ENCODE assay signal across 9 cellular contexts in genomic region chr14:20970647-20970982, GRCh38. TPM values are rescaled to one million over a fixed set of nuclear protein-coding genes. Genes with fewer than 3 reads are reported as not detected.
DNase-seq lines count a peak whose midpoint lies in the region; ATAC-seq, FAIRE-seq and TF ChIP-seq lines count a peak whose summit lies in the region.
"Had no signal": no experiment of that assay in that cellular context is flagged by ENCODE, and none has a peak within 500 bp of the region (broad histone marks: within the 10 kb centered on the region; RNA-seq: fewer than 3 reads in every experiment).

No MANE protein-coding gene starts in this region.

- CTCF ChIA-PET in HCT116 (lab: Charles Lee), result interaction anchor here (0.7 to 3.4 kb wide), 32 partner anchors 9 to 525 kb away, joined by 3 to 53 read pairs (median 4); partner anchors contain the start of genes ARHGEF40 and SLC39A2

- H3K9me3 Mint-ChIP-seq in activated T-helper 17 cell treated with anti-CD3 and anti-CD28 coated beads, Interleukin-2, amount 50 U/mL, for 72 hours, result no peaks in the 10 kb centered on the region

- TF ChIP-seq RAD21 in HCT116 (IDR thresholded peaks at IDR 0.05; ENCODE audit: low read depth), result no peak

- H3K4me2 ChIP-seq in HCT116 (ENCODE audit: low read length) (peak overlapping the region; percentile 89), keratinocyte (ENCODE audit: control insufficient read depth, extremely low read depth, insufficient read depth, low read depth, low read length) (peak overlapping the region; percentile 94)

- H3K9me1 ChIP-seq in keratinocyte (ENCODE audit: control insufficient read depth, extremely low read depth, insufficient read depth, low read length), result no peaks in the 10 kb centered on the region

- no TSS peak for BruUV-seq in HCT116 (replicated peaks; lab: Mats Ljungman, UMichigan)

- intact Hi-C loops in HCT116 (cut with micrococcal nuclease), result loop anchor here (2.0 to 10.0 kb wide), 3 partner anchors 114 to 356 kb away; no protein-coding TSS in a partner anchor
- intact Hi-C loops in thyroid gland (cut with DNase I), result no loop called here

- peaks cover 9% of the 10 kb centered on the region for H3K4me1 Mint-ChIP-seq in activated T-helper 17 cell treated with anti-CD3 and anti-CD28 coated beads, Interleukin-2, amount 50 U/mL, for 72 hours

- H3K36me3 ChIP-seq in BE2C, result no peaks in the 10 kb centered on the region
- no peaks in the 10 kb centered on the region for H3K36me3 ChIP-seq in HCT116 (ENCODE audit: control insufficient read depth in 1 of 2, insufficient read depth in 2 of 2, low read length in 2 of 2)
- no peaks in the 10 kb centered on the region for H3K36me3 ChIP-seq in keratinocyte (ENCODE audit: control insufficient read depth in 2 of 2, extremely low read depth in 1 of 2, insufficient read depth in 2 of 2, low read length in 2 of 2)
- no peaks in the 10 kb centered on the region for H3K36me3 ChIP-seq in thyroid gland

- TF ChIP-seq CTCF in BE2C (IDR thresholded peaks at IDR 0.05; ENCODE audit: low read depth, low read length), result no peak
- no peak for TF ChIP-seq CTCF in HCT116 (IDR thresholded peaks at IDR 0.05 in 2 of 3, conservative IDR thresholded peaks at IDR 0.05 in 1 of 3; ENCODE audit: borderline replicate concordance in 1 of 3, insufficient read depth in 1 of 3, low read depth in 2 of 3, low read length in 2 of 3)
- no peak for TF ChIP-seq CTCF in keratinocyte (optimal IDR thresholded peaks at IDR 0.05 in 1 of 3, IDR thresholded peaks at IDR 0.05 in 1 of 3, conservative IDR thresholded peaks at IDR 0.05 in 1 of 3; ENCODE audit: extremely low read depth in 1 of 3, insufficient read depth in 2 of 3, low read length in 3 of 3)
- TF ChIP-seq CTCF in thyroid gland (IDR thresholded peaks at IDR 0.05), result no peak

- H3K79me2 ChIP-seq in HCT116 (ENCODE audit: insufficient read depth, low read length), result no peaks in the 10 kb centered on the region
- no peaks in the 10 kb centered on the region for H3K79me2 ChIP-seq in keratinocyte (ENCODE audit: control insufficient read depth, insufficient read depth, low read length)

- peaks cover 22% of the 10 kb centered on the region for H3K27me3 ChIP-seq in BE2C
- H3K27me3 ChIP-seq in HCT116 (ENCODE audit: insufficient read depth, low read length), result no peaks in the 10 kb centered on the region
- peaks cover 3% of the 10 kb centered on the region for H3K27me3 ChIP-seq in keratinocyte (ENCODE audit: control insufficient read depth, extremely low read depth, insufficient read depth, low read length)
- no peaks in the 10 kb centered on the region for H3K27me3 ChIP-seq in thyroid gland

- peaks cover 18% of the 10 kb centered on the region for H3K27me3 Mint-ChIP-seq in activated T-helper 17 cell treated with anti-CD3 and anti-CD28 coated beads, Interleukin-2, amount 50 U/mL, for 72 hours

- H3K4me3 Mint-ChIP-seq in activated T-helper 17 cell treated with anti-CD3 and anti-CD28 coated beads, Interleukin-2, amount 50 U/mL, for 72 hours, result peak overlapping the region; percentile 91

- DNase-seq in BE2C (no peak), HCT116 (ENCODE audit: low read depth, low spot score) (no peak), keratinocyte (ENCODE audit: low read depth, low spot score) (no peak), thyroid gland (no peak), NCI-H2029 treated with DMSO at 0.1 percent for 48 hours (lab: John Stamatoyannopoulos, UW) (no peak)

- RAD21 ChIA-PET in HCT116 (lab: Charles Lee; ENCODE audit: low non-redundant PET in 1 of 2, low total read pairs in 2 of 2, uncharacterized antibody in 2 of 2, unreplicated experiment in 2 of 2), result interaction anchor here (1.2 to 1.7 kb wide), 2 partner anchors 44 to 113 kb away, joined by 3 to 5 read pairs; no protein-coding TSS in a partner anchor

- H3K9me3 ChIP-seq in BE2C, result no peaks in the 10 kb centered on the region
- H3K9me3 ChIP-seq in HCT116 (ENCODE audit: control insufficient read depth in 1 of 2, insufficient read depth in 1 of 2, low read depth in 1 of 2, low read length in 2 of 2), result no peaks in the 10 kb centered on the region
- H3K9me3 ChIP-seq in keratinocyte (ENCODE audit: control insufficient read depth, low read depth, low read length), result no peaks in the 10 kb centered on the region
- no peaks in the 10 kb centered on the region for H3K9me3 ChIP-seq in thyroid gland

- no peak overlapping the region for H3K27ac ChIP-seq in HCT116 (ENCODE audit: low read depth, low read length)
- H3K27ac ChIP-seq in keratinocyte (ENCODE audit: control insufficient read depth, insufficient read depth, low read length), result no peak overlapping the region
- H3K27ac ChIP-seq in thyroid gland, result peak overlapping the region in 1 of 3 donors; percentile 32

- ATAC-seq in HCT116, result peak; percentile 15
- ATAC-seq in activated T-helper 17 cell treated with anti-CD3 and anti-CD28 coated beads, Interleukin-2, amount 50 U/mL, for 72 hours (replicated peaks), result peak; percentile 16
- no peak for ATAC-seq in HG03460 (IDR thresholded peaks at IDR 0.05; ENCODE audit: unreplicated experiment)
- no peak for ATAC-seq in HG03571 (IDR thresholded peaks at IDR 0.05; ENCODE audit: unreplicated experiment)

- 25 to 36% methylated on average over 10 of the region's 10 CpGs for WGBS in thyroid gland, 2 donors

- peak overlapping the region; percentile 91 for H3K4me3 ChIP-seq in BE2C (ENCODE audit: low read depth, low read length)
- peak overlapping the region; percentile 61 to 63 for H3K4me3 ChIP-seq in HCT116 (replicated peaks in 1 of 2; ENCODE audit: low read depth in 1 of 2, low read length in 2 of 2)
- H3K4me3 ChIP-seq in keratinocyte (ENCODE audit: control insufficient read depth in 2 of 3, extremely low read depth in 1 of 3, insufficient read depth in 2 of 3, low read depth in 1 of 3, low read length in 3 of 3), result peak overlapping the region; percentile 48 to 80 (median 74)
- peak overlapping the region in 2 of 3 donors; percentile 14 to 35 for H3K4me3 ChIP-seq in thyroid gland (replicated peaks in 1 of 3)

- H3K9me2 ChIP-seq in HCT116 (ENCODE audit: insufficient read depth), result no peaks in the 10 kb centered on the region

- no peaks in the 10 kb centered on the region for H4K20me1 ChIP-seq in HCT116 (ENCODE audit: insufficient read depth)
- no peaks in the 10 kb centered on the region for H4K20me1 ChIP-seq in keratinocyte (ENCODE audit: control insufficient read depth, extremely low read depth, insufficient read depth, low read length)

- H3K27ac Mint-ChIP-seq in activated T-helper 17 cell treated with anti-CD3 and anti-CD28 coated beads, Interleukin-2, amount 50 U/mL, for 72 hours, result peak overlapping the region; percentile 59

- H3K4me1 ChIP-seq in BE2C (no peaks in the 10 kb centered on the region), HCT116 (ENCODE audit: control insufficient read depth in 1 of 2, insufficient read depth in 2 of 2, low read length in 2 of 2) (peaks cover 10 to 29% of the 10 kb centered on the region in 2 experiments), keratinocyte (ENCODE audit: control insufficient read depth, extremely low read depth, insufficient read depth, low read length) (peaks cover 18% of the 10 kb centered on the region), thyroid gland (peaks cover 0 to 4% of the 10 kb centered on the region in 2 donors)

- POLR2A ChIA-PET in HCT116 (lab: Charles Lee), result interaction anchor here (1.3 to 1.9 kb wide), 3 partner anchors 9 to 313 kb away, joined by 3 to 9 read pairs (median 4); partner anchors contain the start of gene SLC39A2

- TF ChIP-seq POLR2A in HCT116 (IDR thresholded peaks at IDR 0.05; ENCODE audit: borderline replicate concordance, extremely low read depth, insufficient read depth, insufficient read length) (no peak), thyroid gland (IDR thresholded peaks at IDR 0.05) (no peak)

- no peak for FAIRE-seq in keratinocyte (lab: Jason Lieb, UNC)

- no peak overlapping the region for H2AFZ ChIP-seq in HCT116 (ENCODE audit: low read depth, low read length, poor library complexity, severe bottlenecking)
- peak overlapping the region; percentile 98 for H2AFZ ChIP-seq in keratinocyte (ENCODE audit: control insufficient read depth, low read length)

- H3K9ac ChIP-seq in HCT116 (ENCODE audit: low read length), result 0 out of 2 replicates have a peak overlapping the region, but pooled peaks have one; percentile 59
- peak overlapping the region; percentile 75 for H3K9ac ChIP-seq in keratinocyte (ENCODE audit: control insufficient read depth, extremely low read depth, insufficient read depth, low read length)

- dilution Hi-C loops in keratinocyte (cut with MboI; ENCODE audit: extremely low pct_ligation_motif_present, low sequenced_read_pairs), result no loop called here

- no peaks in the 10 kb centered on the region for H3K36me3 Mint-ChIP-seq in activated T-helper 17 cell treated with anti-CD3 and anti-CD28 coated beads, Interleukin-2, amount 50 U/mL, for 72 hours (ENCODE audit: low read depth)

RNA-seq across cellular contexts. Expression of gene RNASE2, which starts 15.3 kb away (rescaled TPM):
- polyA plus RNA-seq in BE2C (2012; ENCODE audit: insufficient read depth, insufficient read length, low read depth), result not detected
- total RNA-seq in HCT116 (2021; ENCODE audit: unreplicated experiment) (not detected), thyroid gland (not detected)
- polyA plus RNA-seq in HCT116 (2012), result not detected in 2 replicates
- total RNA-seq in activated T-helper 17 cell treated with anti-CD3 and anti-CD28 coated beads, Interleukin-2, amount 50 U/mL, for 72 hours, result not detected
- polyA plus RNA-seq in keratinocyte, result not detected in 3 replicates
- polyA plus RNA-seq in keratinocyte (2011; ENCODE audit: low read depth), result not detected
- not detected in 2 replicates for polyA plus RNA-seq in keratinocyte (2011; cell fraction: cytosol; rRNA removed)
- polyA plus RNA-seq in keratinocyte (2011; cell fraction: nucleus; rRNA removed), result not detected in 2 replicates
- 0.32 TPM in 1 of 2 replicates, not detected in the other for polyA plus RNA-seq in keratinocyte (2012; ENCODE audit: low replicate concordance)
- not detected in 3 replicates for polyA minus RNA-seq in keratinocyte
- not detected for polyA minus RNA-seq in keratinocyte (2011; cell fraction: cytosol; rRNA and poly(A)+ RNA removed)
- polyA minus RNA-seq in keratinocyte (2011; cell fraction: nucleus; rRNA and poly(A)+ RNA removed), result not detected in 2 replicates
- total RNA-seq: glomerular endothelial cell had no signal

RNA-seq across cellular contexts. Expression of gene METTL17, which starts 19.2 kb away (rescaled TPM):
- polyA plus RNA-seq in BE2C (2012; ENCODE audit: insufficient read depth, insufficient read length, low read depth), result 118 TPM
- 93.5 TPM for total RNA-seq in HCT116 (2021; ENCODE audit: unreplicated experiment)
- polyA plus RNA-seq in HCT116 (2012), result 51.6 and 61.8 TPM in 2 replicates
- total RNA-seq in activated T-helper 17 cell treated with anti-CD3 and anti-CD28 coated beads, Interleukin-2, amount 50 U/mL, for 72 hours, result 100 to 1,000 TPM in 1 of 2 donors, 10 to 100 TPM in 1; 83.2 to 102 TPM
- 51.3 to 63.5 TPM (median 61.9 TPM) in 3 replicates for polyA plus RNA-seq in keratinocyte
- 34.4 TPM for polyA plus RNA-seq in keratinocyte (2011; ENCODE audit: low read depth)
- 23.0 and 27.1 TPM in 2 replicates for polyA plus RNA-seq in keratinocyte (2011; cell fraction: cytosol; rRNA removed)
- 150 and 176 TPM in 2 replicates for polyA plus RNA-seq in keratinocyte (2011; cell fraction: nucleus; rRNA removed)
- polyA plus RNA-seq in keratinocyte (2012; ENCODE audit: low replicate concordance), result 30.8 and 35.0 TPM in 2 replicates
- polyA minus RNA-seq in keratinocyte, result 19.1 to 48.0 TPM (median 23.8 TPM) in 3 replicates
- polyA minus RNA-seq in keratinocyte (2011; cell fraction: cytosol; rRNA and poly(A)+ RNA removed), result 12.5 TPM
- 19.8 and 19.9 TPM in 2 replicates for polyA minus RNA-seq in keratinocyte (2011; cell fraction: nucleus; rRNA and poly(A)+ RNA removed)
- 100 to 1,000 TPM in 2 of 4 donors, 10 to 100 TPM in 2; 82.8 to 164 (median 114) TPM for total RNA-seq in thyroid gland

RNA-seq across cellular contexts. Expression of gene SLC39A2, which starts 28.5 kb away (rescaled TPM):
- not detected for polyA plus RNA-seq in BE2C (2012; ENCODE audit: insufficient read depth, insufficient read length, low read depth)
- total RNA-seq in HCT116 (2021; ENCODE audit: unreplicated experiment), result not detected
- polyA plus RNA-seq in HCT116 (2012), result not detected in 2 replicates
- total RNA-seq in activated T-helper 17 cell treated with anti-CD3 and anti-CD28 coated beads, Interleukin-2, amount 50 U/mL, for 72 hours, result under 1 TPM; 0.24 to 0.30 TPM
- 0.37 to 1.2 TPM (median 0.94 TPM) in 3 replicates for polyA plus RNA-seq in keratinocyte
- 2.0 TPM for polyA plus RNA-seq in keratinocyte (2011; ENCODE audit: low read depth)
- 0.22 and 0.50 TPM in 2 replicates for polyA plus RNA-seq in keratinocyte (2011; cell fraction: cytosol; rRNA removed)
- polyA plus RNA-seq in keratinocyte (2011; cell fraction: nucleus; rRNA removed), result 1.1 and 1.6 TPM in 2 replicates
- 0.26 and 8.8 TPM in 2 replicates for polyA plus RNA-seq in keratinocyte (2012; ENCODE audit: low replicate concordance)
- 0.33 to 0.38 TPM in 2 of 3 replicates, not detected in the other for polyA minus RNA-seq in keratinocyte
- not detected for polyA minus RNA-seq in keratinocyte (2011; cell fraction: cytosol; rRNA and poly(A)+ RNA removed)
- 0.62 and 2.3 TPM in 2 replicates for polyA minus RNA-seq in keratinocyte (2011; cell fraction: nucleus; rRNA and poly(A)+ RNA removed)
- not detected for total RNA-seq in thyroid gland
- total RNA-seq: glomerular endothelial cell had no signal

RNA-seq across cellular contexts. Expression of gene NDRG2, which starts 54.2 kb away (rescaled TPM):
- polyA plus RNA-seq in BE2C (2012; ENCODE audit: insufficient read depth, insufficient read length, low read depth), result 71.7 TPM
- total RNA-seq in HCT116 (2021; ENCODE audit: unreplicated experiment) (18.9 TPM), thyroid gland (100 to 1,000 TPM; 152 to 212 (median 183) TPM)
- 16.1 and 20.7 TPM in 2 replicates for polyA plus RNA-seq in HCT116 (2012)
- total RNA-seq in activated T-helper 17 cell treated with anti-CD3 and anti-CD28 coated beads, Interleukin-2, amount 50 U/mL, for 72 hours, result 1 to 10 TPM; 4.1 to 5.4 TPM
- polyA plus RNA-seq in keratinocyte, result 11.1 to 15.4 TPM (median 12.5 TPM) in 3 replicates
- 42.2 TPM for polyA plus RNA-seq in keratinocyte (2011; ENCODE audit: low read depth)
- polyA plus RNA-seq in keratinocyte (2011; cell fraction: cytosol; rRNA removed), result 8.7 and 9.3 TPM in 2 replicates
- polyA plus RNA-seq in keratinocyte (2011; cell fraction: nucleus; rRNA removed), result 19.5 and 20.5 TPM in 2 replicates
- 7.2 and 87.6 TPM in 2 replicates for polyA plus RNA-seq in keratinocyte (2012; ENCODE audit: low replicate concordance)
- polyA minus RNA-seq in keratinocyte, result 6.9 to 14.5 TPM (median 11.1 TPM) in 3 replicates
- 4.4 TPM for polyA minus RNA-seq in keratinocyte (2011; cell fraction: cytosol; rRNA and poly(A)+ RNA removed)
- polyA minus RNA-seq in keratinocyte (2011; cell fraction: nucleus; rRNA and poly(A)+ RNA removed), result 5.3 and 5.7 TPM in 2 replicates

RNA-seq across cellular contexts. Expression of gene TPPP2, which starts 59.4 kb away (rescaled TPM):
- not detected for polyA plus RNA-seq in BE2C (2012; ENCODE audit: insufficient read depth, insufficient read length, low read depth)
- not detected for total RNA-seq in HCT116 (2021; ENCODE audit: unreplicated experiment)
- polyA plus RNA-seq in HCT116 (2012), result not detected in 2 replicates
- not detected for total RNA-seq in activated T-helper 17 cell treated with anti-CD3 and anti-CD28 coated beads, Interleukin-2, amount 50 U/mL, for 72 hours
- polyA plus RNA-seq in keratinocyte, result not detected in 3 replicates
- polyA plus RNA-seq in keratinocyte (2011; ENCODE audit: low read depth), result not detected
- not detected in 2 replicates for polyA plus RNA-seq in keratinocyte (2011; cell fraction: cytosol; rRNA removed)
- not detected in 2 replicates for polyA plus RNA-seq in keratinocyte (2011; cell fraction: nucleus; rRNA removed)
- not detected in 2 replicates for polyA plus RNA-seq in keratinocyte (2012; ENCODE audit: low replicate concordance)
- polyA minus RNA-seq in keratinocyte, result not detected in 3 replicates
- not detected for polyA minus RNA-seq in keratinocyte (2011; cell fraction: cytosol; rRNA and poly(A)+ RNA removed)
- not detected in 2 replicates for polyA minus RNA-seq in keratinocyte (2011; cell fraction: nucleus; rRNA and poly(A)+ RNA removed)
- not detected for total RNA-seq in thyroid gland
- total RNA-seq: glomerular endothelial cell had no signal

Comparison
In these comparisons a context has a peak if more than half of its experiments do, and no peak if none do; other contexts are left out.
1. H3K4me3 ChIP-seq: peak in every context shown above with its lines; median percentile 91 in BE2C; 74 in keratinocyte; 62 in HCT116; 24 in thyroid gland.
2. ATAC-seq: peak in HCT116 (single experiment) and activated T-helper 17 cell treated with anti-CD3 and anti-CD28 coated beads, Interleukin-2, amount 50 U/mL, for 72 hours (single experiment); none in HG03460 (single experiment) and HG03571 (single experiment).